32 cellular contexts compared by ENCODE assay signal in the genomic region with DNA sequence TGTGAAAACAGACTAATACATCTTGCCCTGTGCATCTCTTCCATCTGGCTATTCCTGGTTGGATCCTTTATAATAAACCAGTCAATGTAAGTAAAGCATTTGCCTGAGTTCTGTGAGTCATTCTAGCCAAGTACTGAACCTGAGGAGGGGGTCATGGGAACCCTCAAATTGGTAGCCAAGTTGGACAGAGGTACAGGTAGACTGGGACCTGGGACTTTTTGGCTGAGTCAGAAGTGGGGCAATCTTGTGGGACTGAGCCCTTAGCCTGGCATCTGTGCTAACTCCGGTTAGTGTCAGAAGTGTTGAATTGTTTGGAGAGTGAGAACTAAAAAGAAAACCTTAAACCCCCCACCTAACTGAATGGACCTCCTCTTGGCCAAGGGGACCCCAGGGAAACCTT.
"Had no signal": no experiment of that assay in that cellular context is flagged by ENCODE, and none has a peak within 500 bp of the region (broad histone marks: within the 10 kb centered on the region; RNA-seq: fewer than 3 reads in every experiment).

No MANE protein-coding gene starts in this region.

- H3K36me3 ChIP-seq: esophagus squamous epithelium, neutrophil, ovary, right lobe of liver, thyroid gland, upper lobe of right lung had no signal

- H3K9me3 Mint-ChIP-seq: activated CD4-positive, alpha-beta memory T cell treated with anti-CD3 and anti-CD28 coated beads, Interleukin-2, amount 10 ng/mL, durations not matched to agents 7 days and 5 days; activated CD4-positive, alpha-beta T cell treated with anti-CD3 and anti-CD28 coated beads, Interleukin-2, amount 10 ng/mL, durations not matched to agents 24 days and 14 days; activated T-cell treated with anti-CD3 and anti-CD28 coated beads, Interleukin-2, amount 50 U/mL, for 24 hours; memory B cell; natural killer cell treated with Interleukin-12 subunit alpha and Interleukin-12 subunit beta and Interleukin-15 and Interleukin-18, amount 100 ng/mL, for 72 hours; stimulated activated naive CD8-positive, alpha-beta T cell treated with anti-CD3 and anti-CD28 coated beads, Interleukin-15, Interleukin-2, amounts not matched to agents 100 ng/mL and 50 ng/mL, for 24 hours; T-helper 1 cell treated with Interleukin-12 subunit alpha and Interleukin-12 subunit beta and Interleukin-4 antibody, amounts not matched to agents 30 μg/mL and 1 μg/mL, for 36 hours had no signal

- ATAC-seq: upper lobe of right lung had no signal

- H3K4me1 ChIP-seq: esophagus squamous epithelium had no signal

- H3K4me3 Mint-ChIP-seq: activated CD4-positive, alpha-beta memory T cell treated with anti-CD3 and anti-CD28 coated beads, Interleukin-2, amount 10 ng/mL, durations not matched to agents 7 days and 5 days; activated CD4-positive, alpha-beta T cell treated with anti-CD3 and anti-CD28 coated beads, Interleukin-2, amount 10 ng/mL, durations not matched to agents 24 days and 14 days; activated T-cell treated with anti-CD3 and anti-CD28 coated beads, Interleukin-2, amount 50 U/mL, for 24 hours; memory B cell; natural killer cell treated with Interleukin-12 subunit alpha and Interleukin-12 subunit beta and Interleukin-15 and Interleukin-18, amount 100 ng/mL, for 72 hours; stimulated activated naive CD8-positive, alpha-beta T cell treated with anti-CD3 and anti-CD28 coated beads, Interleukin-15, Interleukin-2, amounts not matched to agents 100 ng/mL and 50 ng/mL, for 24 hours; T-helper 1 cell treated with Interleukin-12 subunit alpha and Interleukin-12 subunit beta and Interleukin-4 antibody, amounts not matched to agents 30 μg/mL and 1 μg/mL, for 36 hours had no signal

- H3K27me3 Mint-ChIP-seq: activated CD4-positive, alpha-beta memory T cell treated with anti-CD3 and anti-CD28 coated beads, Interleukin-2, amount 10 ng/mL, durations not matched to agents 7 days and 5 days; memory B cell; natural killer cell treated with Interleukin-12 subunit alpha and Interleukin-12 subunit beta and Interleukin-15 and Interleukin-18, amount 100 ng/mL, for 72 hours; stimulated activated naive CD8-positive, alpha-beta T cell treated with anti-CD3 and anti-CD28 coated beads, Interleukin-15, Interleukin-2, amounts not matched to agents 100 ng/mL and 50 ng/mL, for 24 hours had no signal

- H3K4me3 ChIP-seq: esophagus squamous epithelium, ovary, right lobe of liver, skin epidermis, thyroid gland, upper lobe of right lung had no signal

- FAIRE-seq: colon, endometrium, kidney had no signal

- H3K27ac ChIP-seq: epithelial cell of prostate, esophagus squamous epithelium, neutrophil, ovary, right lobe of liver, skin epidermis, thyroid gland, upper lobe of right lung had no signal

- DNase-seq: activated CD4-positive, alpha-beta memory T cell treated with anti-CD3 and anti-CD28 coated beads, Interleukin-2, amount 10 ng/mL, durations not matched to agents 7 days and 5 days; activated CD4-positive, alpha-beta T cell treated with anti-CD3 and anti-CD28 coated beads, Interleukin-2, amount 10 ng/mL, durations not matched to agents 24 days and 14 days; activated CD4-positive, CD25-positive, alpha-beta regulatory T cell treated with anti-CD3 and anti-CD28 coated beads, Interleukin-2, amount 50 U/mL, for 72 hours; activated CD8-positive, alpha-beta memory T cell treated with anti-CD3 and anti-CD28 coated beads, Interleukin-2, amount 50 U/mL, for 48 hours; activated gamma-delta T cell treated with Interleukin-2 at 50 U/mL for 16 hours; activated naive CD4-positive, alpha-beta T cell treated with anti-CD3 and anti-CD28 coated beads, Interleukin-2, amount 50 U/mL, for 16 hours; activated T-cell treated with anti-CD3 and anti-CD28 coated beads, Interleukin-2, amount 50 U/mL, for 24 hours; amygdala; dermis blood vessel endothelial cell; effector CD4-positive, alpha-beta T cell; esophagus squamous epithelium; foreskin melanocyte; kidney; ovary; right lobe of liver; stimulated activated CD4-positive, alpha-beta T cell treated with anti-CD3 and anti-CD28 coated beads, Interleukin-12 subunit alpha, Interleukin-12 subunit beta, amount 100 ng/mL, for 4 hours; stimulated activated CD4-positive, alpha-beta T cell treated with anti-CD3 and anti-CD28 coated beads, Interleukin-4, amount 100 ng/mL, for 1 hour; substantia nigra; SW 1271; T-helper 9 cell; thyroid gland; upper lobe of right lung had no signal

- H3K27ac Mint-ChIP-seq: activated CD4-positive, alpha-beta memory T cell treated with anti-CD3 and anti-CD28 coated beads, Interleukin-2, amount 10 ng/mL, durations not matched to agents 7 days and 5 days; activated CD4-positive, alpha-beta T cell treated with anti-CD3 and anti-CD28 coated beads, Interleukin-2, amount 10 ng/mL, durations not matched to agents 24 days and 14 days; activated T-cell treated with anti-CD3 and anti-CD28 coated beads, Interleukin-2, amount 50 U/mL, for 24 hours; memory B cell; natural killer cell treated with Interleukin-12 subunit alpha and Interleukin-12 subunit beta and Interleukin-15 and Interleukin-18, amount 100 ng/mL, for 72 hours; progenitor cell of endocrine pancreas; stimulated activated naive CD8-positive, alpha-beta T cell treated with anti-CD3 and anti-CD28 coated beads, Interleukin-15, Interleukin-2, amounts not matched to agents 100 ng/mL and 50 ng/mL, for 24 hours; T-helper 1 cell treated with Interleukin-12 subunit alpha and Interleukin-12 subunit beta and Interleukin-4 antibody, amounts not matched to agents 30 μg/mL and 1 μg/mL, for 36 hours had no signal

- H3K36me3 Mint-ChIP-seq: natural killer cell treated with Interleukin-12 subunit alpha and Interleukin-12 subunit beta and Interleukin-15 and Interleukin-18, amount 100 ng/mL, for 72 hours had no signal

- H3K27me3 ChIP-seq: esophagus squamous epithelium, neutrophil, ovary, right lobe of liver, thyroid gland, upper lobe of right lung had no signal

- H3K9me3 ChIP-seq: esophagus squamous epithelium, neutrophil, ovary, right lobe of liver, thyroid gland, upper lobe of right lung had no signal
